1 cellular context compared by ENCODE assay signal in genomic region chr2:14199040-14199439, GRCh38.
TF ChIP-seq lines count a peak whose summit lies in the region.

No MANE protein-coding gene starts in this region.

TF ChIP-seq in GM23338, 12 proteins besides CTCF, POLR2A, EP300 and RAD21 (continued from another document):
- TF ChIP-seq, protein P1, sequence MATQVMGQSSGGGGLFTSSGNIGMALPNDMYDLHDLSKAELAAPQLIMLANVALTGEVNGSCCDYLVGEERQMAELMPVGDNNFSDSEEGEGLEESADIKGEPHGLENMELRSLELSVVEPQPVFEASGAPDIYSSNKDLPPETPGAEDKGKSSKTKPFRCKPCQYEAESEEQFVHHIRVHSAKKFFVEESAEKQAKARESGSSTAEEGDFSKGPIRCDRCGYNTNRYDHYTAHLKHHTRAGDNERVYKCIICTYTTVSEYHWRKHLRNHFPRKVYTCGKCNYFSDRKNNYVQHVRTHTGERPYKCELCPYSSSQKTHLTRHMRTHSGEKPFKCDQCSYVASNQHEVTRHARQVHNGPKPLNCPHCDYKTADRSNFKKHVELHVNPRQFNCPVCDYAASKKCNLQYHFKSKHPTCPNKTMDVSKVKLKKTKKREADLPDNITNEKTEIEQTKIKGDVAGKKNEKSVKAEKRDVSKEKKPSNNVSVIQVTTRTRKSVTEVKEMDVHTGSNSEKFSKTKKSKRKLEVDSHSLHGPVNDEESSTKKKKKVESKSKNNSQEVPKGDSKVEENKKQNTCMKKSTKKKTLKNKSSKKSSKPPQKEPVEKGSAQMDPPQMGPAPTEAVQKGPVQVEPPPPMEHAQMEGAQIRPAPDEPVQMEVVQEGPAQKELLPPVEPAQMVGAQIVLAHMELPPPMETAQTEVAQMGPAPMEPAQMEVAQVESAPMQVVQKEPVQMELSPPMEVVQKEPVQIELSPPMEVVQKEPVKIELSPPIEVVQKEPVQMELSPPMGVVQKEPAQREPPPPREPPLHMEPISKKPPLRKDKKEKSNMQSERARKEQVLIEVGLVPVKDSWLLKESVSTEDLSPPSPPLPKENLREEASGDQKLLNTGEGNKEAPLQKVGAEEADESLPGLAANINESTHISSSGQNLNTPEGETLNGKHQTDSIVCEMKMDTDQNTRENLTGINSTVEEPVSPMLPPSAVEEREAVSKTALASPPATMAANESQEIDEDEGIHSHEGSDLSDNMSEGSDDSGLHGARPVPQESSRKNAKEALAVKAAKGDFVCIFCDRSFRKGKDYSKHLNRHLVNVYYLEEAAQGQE (IDR thresholded peaks at IDR 0.05; ENCODE audit: unreplicated experiment) = no peak
- TF ChIP-seq ZNF462 (CRISPR knock-in tag; IDR thresholded peaks at IDR 0.05) (no peak), CREB1 (CRISPR knock-in tag; IDR thresholded peaks at IDR 0.05; ENCODE audit: low read depth) (no peak), EZH2phosphoT487 (IDR thresholded peaks at IDR 0.05; ENCODE audit: unreplicated experiment) (no peak), ZNF114 (CRISPR knock-in tag; IDR thresholded peaks at IDR 0.05) (no peak), POLR2AphosphoS5 (IDR thresholded peaks at IDR 0.05; ENCODE audit: low read depth) (no peak), STAT1 (IDR thresholded peaks at IDR 0.05; ENCODE audit: unreplicated experiment) (no peak)
